1 cellular context compared by ENCODE assay signal in genomic region chr3:48194446-48195071, GRCh38.
TF ChIP-seq lines count a peak whose summit lies in the region.

No MANE protein-coding gene starts in this region.

TF ChIP-seq in HepG2, 621 proteins besides CTCF, POLR2A, EP300 and RAD21:
- TF ChIP-seq ZNF275 (CRISPR knock-in tag; IDR thresholded peaks at IDR 0.05; ENCODE audit: borderline replicate concordance) (no peak), ATRX (CRISPR knock-in tag; IDR thresholded peaks at IDR 0.05; ENCODE audit: borderline replicate concordance) (no peak), HNF1B (CRISPR knock-in tag; IDR thresholded peaks at IDR 0.05) (0 out of 2 replicates have a peak, but pooled peaks have one; percentile 25), STAG1 (CRISPR knock-in tag; IDR thresholded peaks at IDR 0.05) (peak; percentile 87), ZNF501 (CRISPR knock-in tag; IDR thresholded peaks at IDR 0.05) (peak; percentile 47; the same call in 1 of the 2 replicates), SMC3 (IDR thresholded peaks at IDR 0.05; ENCODE audit: low read length) (peak; percentile 74; the same call in 1 of the 2 replicates), CHCHD3 (CRISPR knock-in tag; IDR thresholded peaks at IDR 0.05) (0 out of 2 replicates have a peak, but pooled peaks have one; percentile 24), ZNF574 (CRISPR knock-in tag; IDR thresholded peaks at IDR 0.05) (0 out of 2 replicates have a peak, but pooled peaks have one; percentile 44), RARA (CRISPR knock-in tag; IDR thresholded peaks at IDR 0.05) (no peak), SPEN (CRISPR knock-in tag; IDR thresholded peaks at IDR 0.05; ENCODE audit: low read depth) (0 out of 2 replicates have a peak, but pooled peaks have one; percentile 27), NFE2L2 (IDR thresholded peaks at IDR 0.05; ENCODE audit: low read length) (no peak), ZNF629 (CRISPR knock-in tag; conservative IDR thresholded peaks at IDR 0.05) (peak; percentile 88), ZNF841 (CRISPR knock-in tag; IDR thresholded peaks at IDR 0.05; ENCODE audit: borderline replicate concordance) (no peak), THAP11 (CRISPR knock-in tag; IDR thresholded peaks at IDR 0.05) (peak; percentile 39; the same call in 1 of the 2 replicates), PRDM10 (CRISPR knock-in tag; IDR thresholded peaks at IDR 0.05; ENCODE audit: low read depth) (no peak), ZNF362 (CRISPR knock-in tag; IDR thresholded peaks at IDR 0.05; ENCODE audit: borderline replicate concordance) (peak; percentile 52; the same call in 1 of the 2 replicates), ZNF280B (CRISPR knock-in tag; IDR thresholded peaks at IDR 0.05; ENCODE audit: borderline replicate concordance) (no peak), SAP130 (CRISPR knock-in tag; IDR thresholded peaks at IDR 0.05; ENCODE audit: low read depth) (0 out of 2 replicates have a peak, but pooled peaks have one; percentile 11), ZNF276 (CRISPR knock-in tag; IDR thresholded peaks at IDR 0.05; ENCODE audit: low read depth) (no peak), HDAC1 (CRISPR knock-in tag; IDR thresholded peaks at IDR 0.05) (0 out of 2 replicates have a peak, but pooled peaks have one; percentile 18)
TF ChIP-seq in HepG2: peak in this region for 12.
